In the genomic region with DNA sequence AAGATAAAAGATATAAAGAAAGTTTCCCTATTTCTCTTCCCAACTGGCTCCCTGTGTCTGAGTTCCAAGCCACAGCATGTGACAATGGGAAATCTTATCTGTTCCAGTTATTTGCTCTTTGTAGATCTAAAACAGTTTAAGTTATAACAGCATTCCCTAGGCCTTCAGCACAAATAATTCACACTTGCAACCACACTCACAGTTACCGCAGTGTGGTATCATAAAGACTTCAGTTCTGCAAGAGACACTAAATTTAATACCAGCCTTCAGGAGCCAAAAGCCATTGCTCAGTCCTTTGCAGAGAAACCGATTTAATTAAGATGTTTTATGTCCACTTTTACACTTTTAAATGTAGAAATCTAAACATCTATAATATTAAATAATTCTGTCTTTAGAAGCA, we compare ENCODE assay signal across 15 cellular contexts.
"Had no signal": no experiment of that assay in that cellular context is flagged by ENCODE, and none has a peak within 500 bp of the region (broad histone marks: within the 10 kb centered on the region; RNA-seq: fewer than 3 reads in every experiment).

No MANE protein-coding gene starts in this region.

- H3K36me3 ChIP-seq: colonic mucosa, ovary, stomach, thoracic aorta, transverse colon had no signal

- H3K4me3 ChIP-seq: colonic mucosa, lung, ovary, stomach, thoracic aorta, transverse colon had no signal

- H3K27ac ChIP-seq: colonic mucosa, ovary, stomach, thoracic aorta, transverse colon had no signal

- H3K9me3 ChIP-seq: colonic mucosa, ovary, stomach, thoracic aorta, transverse colon had no signal

- H3K4me1 ChIP-seq: colonic mucosa had no signal

- H3K27me3 ChIP-seq: colonic mucosa, ovary, stomach, transverse colon had no signal

- DNase-seq: colonic mucosa; dermis blood vessel endothelial cell; effector CD4-positive, alpha-beta T cell; foreskin melanocyte; islet precursor cell; mesenchymal stem cell; naive B cell; small intestine; stimulated activated CD4-positive, alpha-beta T cell treated with anti-CD3 and anti-CD28 coated beads, Interleukin-12 subunit alpha, Interleukin-12 subunit beta, amount 100 ng/mL, for 4 hours; stimulated activated naive CD4-positive, alpha-beta T cell; stomach; transverse colon had no signal
